Comparison of ENCODE assay signal across 26 cellular contexts in genomic region chr13:51937320-51938290, GRCh38.
"Had no signal": no experiment of that assay in that cellular context is flagged by ENCODE, and none has a peak within 500 bp of the region (broad histone marks: within the 10 kb centered on the region; RNA-seq: fewer than 3 reads in every experiment).

No MANE protein-coding gene starts in this region.

- H3K79me2 ChIP-seq: hepatocyte had no signal

- H3K4me3 Mint-ChIP-seq: natural killer cell; stimulated activated effector memory CD8-positive, alpha-beta T cell treated with anti-CD3 and anti-CD28 coated beads, Interleukin-12 subunit alpha, Interleukin-12 subunit beta, amount 100 ng/mL, for 72 hours; type B pancreatic cell had no signal

- H3K4me1 ChIP-seq: esophagus muscularis mucosa, foreskin keratinocyte, gastroesophageal sphincter, heart left ventricle, left ventricle myocardium inferior, lower lobe of right lung, testis, tibial artery had no signal

- H3K4me3 ChIP-seq: dorsolateral prefrontal cortex, esophagus muscularis mucosa, gastroesophageal sphincter, heart left ventricle, hepatocyte, left ventricle myocardium inferior, lower lobe of right lung, ovary, testis, tibial artery had no signal

- H3K27me3 ChIP-seq: dorsolateral prefrontal cortex, esophagus muscularis mucosa, foreskin keratinocyte, gastroesophageal sphincter, heart left ventricle, hepatocyte, ovary, testis, tibial artery had no signal

- H3K27me3 Mint-ChIP-seq: type B pancreatic cell had no signal

- H3K9me3 ChIP-seq: esophagus muscularis mucosa, gastroesophageal sphincter, heart left ventricle, left ventricle myocardium inferior, lower lobe of right lung, ovary, testis, tibial artery had no signal

- H3K27ac ChIP-seq: dorsolateral prefrontal cortex, esophagus muscularis mucosa, foreskin keratinocyte, gastroesophageal sphincter, heart left ventricle, hepatocyte, left ventricle myocardium inferior, lower lobe of right lung, ovary, testis, tibial artery had no signal

- FAIRE-seq: colon, endothelial cell of umbilical vein had no signal

- DNase-seq: dorsolateral prefrontal cortex; effector CD4-positive, alpha-beta T cell; foreskin keratinocyte; heart left ventricle; left cardiac atrium; left ventricle myocardium inferior; lower lobe of right lung; natural killer cell; occipital lobe; ovary; posterior cingulate gyrus; retina; stimulated activated CD4-positive, alpha-beta T cell treated with anti-CD3 and anti-CD28 coated beads, Interleukin-2, amount 100 ng/mL, for 24 hours; stimulated activated CD4-positive, alpha-beta T cell treated with anti-CD3 and anti-CD28 coated beads, Interleukin-4, amount 100 ng/mL, for 24 hours; stimulated activated naive CD8-positive, alpha-beta T cell treated with anti-CD3 and anti-CD28 coated beads, Interleukin-15, Interleukin-2, amounts not matched to agents 100 U/mL and 50 U/mL, for 24 hours; substantia nigra; testis; tibial artery had no signal

- H3K36me3 ChIP-seq: ovary had no signal

- H3K27ac Mint-ChIP-seq: natural killer cell; stimulated activated effector memory CD8-positive, alpha-beta T cell treated with anti-CD3 and anti-CD28 coated beads, Interleukin-12 subunit alpha, Interleukin-12 subunit beta, amount 100 ng/mL, for 72 hours; type B pancreatic cell had no signal

- H3K36me3 Mint-ChIP-seq: natural killer cell; stimulated activated effector memory CD8-positive, alpha-beta T cell treated with anti-CD3 and anti-CD28 coated beads, Interleukin-12 subunit alpha, Interleukin-12 subunit beta, amount 100 ng/mL, for 72 hours had no signal

- ATAC-seq: foreskin keratinocyte; gastroesophageal sphincter; heart left ventricle; lower lobe of right lung; natural killer cell; sciatic nerve; stimulated activated effector memory CD8-positive, alpha-beta T cell treated with anti-CD3 and anti-CD28 coated beads, Interleukin-12 subunit alpha, Interleukin-12 subunit beta, amount 100 ng/mL, for 72 hours; stimulated activated naive CD8-positive, alpha-beta T cell treated with anti-CD3 and anti-CD28 coated beads, Interleukin-15, Interleukin-2, amounts not matched to agents 100 U/mL and 50 U/mL, for 24 hours had no signal

- H3K4me2 ChIP-seq: hepatocyte had no signal

- H3K9me3 Mint-ChIP-seq: natural killer cell; stimulated activated effector memory CD8-positive, alpha-beta T cell treated with anti-CD3 and anti-CD28 coated beads, Interleukin-12 subunit alpha, Interleukin-12 subunit beta, amount 100 ng/mL, for 72 hours; type B pancreatic cell had no signal

- H2AFZ ChIP-seq: hepatocyte had no signal
